Comparison of ENCODE assay signal across 32 cellular contexts in genomic region chr7:73373741-73374140, GRCh38. TPM values are rescaled to one million over a fixed set of nuclear protein-coding genes. Genes with fewer than 3 reads are reported as not detected.
"Had no signal": no experiment of that assay in that cellular context is flagged by ENCODE, and none has a peak within 500 bp of the region (broad histone marks: within the 10 kb centered on the region; RNA-seq: fewer than 3 reads in every experiment).

No MANE protein-coding gene starts in this region.

- H3K9me3 ChIP-seq: heart left ventricle, left ventricle myocardium inferior, pancreas, prostate gland, sigmoid colon, thyroid gland, transverse colon, upper lobe of right lung had no signal

- H3K4me3 Mint-ChIP-seq: immature natural killer cell; mesothelial cell of epicardium; natural killer cell; stimulated activated memory B cell treated with anti-CD40 and anti-IgM and Interleukin-4, amounts not matched to agents 10 μg/mL and 1 μg/mL and 100 μg/mL, for 72 hours; stimulated activated naive CD8-positive, alpha-beta T cell treated with anti-CD3 and anti-CD28 coated beads, Interleukin-15, amount 100 ng/mL, for 72 hours had no signal

- ATAC-seq: heart left ventricle; natural killer cell; pancreas; right cardiac atrium; stimulated activated memory B cell treated with anti-CD40 and anti-IgM and Interleukin-4, amounts not matched to agents 10 μg/mL and 1 μg/mL and 100 μg/mL, for 72 hours; stimulated activated naive CD8-positive, alpha-beta T cell treated with anti-CD3 and anti-CD28 coated beads, Interleukin-15, amount 100 ng/mL, for 72 hours; upper lobe of right lung had no signal

- H3K27ac Mint-ChIP-seq: immature natural killer cell; mesothelial cell of epicardium; natural killer cell; stimulated activated memory B cell treated with anti-CD40 and anti-IgM and Interleukin-4, amounts not matched to agents 10 μg/mL and 1 μg/mL and 100 μg/mL, for 72 hours had no signal

- H3K36me3 ChIP-seq: heart left ventricle, left ventricle myocardium inferior, pancreas, prostate gland, sigmoid colon, thyroid gland, transverse colon, upper lobe of right lung had no signal

- H3K4me1 ChIP-seq: left ventricle myocardium inferior, pancreas, prostate gland, thyroid gland, upper lobe of right lung had no signal

- H3K4me1 Mint-ChIP-seq: immature natural killer cell, mesothelial cell of epicardium, natural killer cell had no signal

- H3K27me3 ChIP-seq: pancreas, thyroid gland had no signal

- H3K27ac ChIP-seq: heart left ventricle, left ventricle myocardium inferior, pancreas, prostate gland, sigmoid colon, thyroid gland, transverse colon, upper lobe of right lung had no signal

- DNase-seq: heart left ventricle; hypothalamus; immature natural killer cell; kidney; left ventricle myocardium inferior; mesendoderm; naive B cell; natural killer cell; nucleus accumbens; pancreas; retina; right cardiac atrium; sigmoid colon; small intestine; stimulated activated CD4-positive, alpha-beta T cell treated with anti-CD3 and anti-CD28 coated beads, Interleukin-1b, Interleukin-23, amount 100 ng/mL, for 48 hours; stimulated activated CD4-positive, alpha-beta T cell treated with anti-CD3 and anti-CD28 coated beads, Interleukin-2, amount 100 ng/mL, for 48 hours; stimulated activated CD4-positive, alpha-beta T cell treated with anti-CD3 and anti-CD28 coated beads, Interleukin-4, amount 100 ng/mL, for 4 hours; stimulated activated CD8-positive, alpha-beta memory T cell treated with anti-CD3 and anti-CD28 coated beads, Interleukin-4, amount 100 ng/mL, for 48 hours; stimulated activated naive CD4-positive, alpha-beta T cell treated with Interleukin-2 at 50 U/mL for 16 hours; stimulated activated naive CD8-positive, alpha-beta T cell treated with anti-CD3 and anti-CD28 coated beads, Interleukin-15, amount 100 ng/mL, for 72 hours; substantia nigra; thyroid gland; transverse colon; upper lobe of right lung had no signal

- H3K36me3 Mint-ChIP-seq: immature natural killer cell; mesothelial cell of epicardium; naive B cell; natural killer cell; stimulated activated memory B cell treated with anti-CD40 and anti-IgM and Interleukin-4, amounts not matched to agents 10 μg/mL and 1 μg/mL and 100 μg/mL, for 72 hours had no signal

- H3K4me3 ChIP-seq: heart left ventricle, left ventricle myocardium inferior, lung, pancreas, prostate gland, sigmoid colon, thyroid gland, transverse colon, upper lobe of right lung had no signal

RNA-seq across cellular contexts. Expression of gene FKBP6, which starts 45.8 kb away (rescaled TPM):
- total RNA-seq: heart left ventricle, left ventricle myocardium inferior, mesothelial cell of epicardium, mononuclear cell, natural killer cell, osteoblast, pancreas, right cardiac atrium, sigmoid colon, transverse colon, upper lobe of right lung had no signal
- polyA plus RNA-seq: heart left ventricle, immature natural killer cell, neural cell, right cardiac atrium, sigmoid colon, small intestine had no signal

RNA-seq across cellular contexts. Expression of gene TRIM50, which starts 45.9 kb away (rescaled TPM):
- total RNA-seq: mesothelial cell of epicardium, mononuclear cell, natural killer cell, osteoblast, temporal lobe, transverse colon had no signal
- polyA plus RNA-seq: immature natural killer cell, neural cell had no signal
